In genomic region chr2:199850718-199851498, GRCh38 we compare ENCODE assay signal across 1 cellular context.
TF ChIP-seq lines count a peak whose summit lies in the region.

Gene FTCDNL1 (minus strand): TSS chr2:199851192. CDS start chr2:199848962, 2,230 bp downstream.

TF ChIP-seq in HepG2, 621 proteins besides CTCF, POLR2A, EP300 and RAD21 (continued from another document and continues in another):
- TF ChIP-seq ZNF142 (CRISPR knock-in tag; IDR thresholded peaks at IDR 0.05): no peak; the same call in 1 of the 2 replicates
- TF ChIP-seq ZNF660 (CRISPR knock-in tag; IDR thresholded peaks at IDR 0.05; ENCODE audit: borderline replicate concordance, low read depth): no peak
- TF ChIP-seq ZBTB25 (CRISPR knock-in tag; IDR thresholded peaks at IDR 0.05): no peak; the same call in 1 of the 2 replicates
- TF ChIP-seq ZNF776 (CRISPR knock-in tag; IDR thresholded peaks at IDR 0.05): peak; percentile 89; the same call in 1 of the 2 replicates
- TF ChIP-seq NBN (conservative IDR thresholded peaks at IDR 0.05): no peak
- TF ChIP-seq ZNF790 (CRISPR knock-in tag; IDR thresholded peaks at IDR 0.05; ENCODE audit: borderline replicate concordance): 0 out of 2 replicates have a peak, but pooled peaks have one; percentile 88
- peak; percentile 94 for TF ChIP-seq ZNF687 (CRISPR knock-in tag; IDR thresholded peaks at IDR 0.05)
- no peak for TF ChIP-seq POLR2AphosphoS2 (IDR thresholded peaks at IDR 0.05; ENCODE audit: low read depth, low read length)
- TF ChIP-seq, protein P1, sequence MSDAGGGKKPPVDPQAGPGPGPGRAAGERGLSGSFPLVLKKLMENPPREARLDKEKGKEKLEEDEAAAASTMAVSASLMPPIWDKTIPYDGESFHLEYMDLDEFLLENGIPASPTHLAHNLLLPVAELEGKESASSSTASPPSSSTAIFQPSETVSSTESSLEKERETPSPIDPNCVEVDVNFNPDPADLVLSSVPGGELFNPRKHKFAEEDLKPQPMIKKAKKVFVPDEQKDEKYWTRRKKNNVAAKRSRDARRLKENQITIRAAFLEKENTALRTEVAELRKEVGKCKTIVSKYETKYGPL (CRISPR knock-in tag; IDR thresholded peaks at IDR 0.05): no peak
- no peak for TF ChIP-seq ZKSCAN8 (CRISPR knock-in tag; IDR thresholded peaks at IDR 0.05; ENCODE audit: borderline replicate concordance)
- no peak for TF ChIP-seq ZSCAN20 (CRISPR knock-in tag; IDR thresholded peaks at IDR 0.05; ENCODE audit: borderline replicate concordance)
- TF ChIP-seq, protein P2, sequence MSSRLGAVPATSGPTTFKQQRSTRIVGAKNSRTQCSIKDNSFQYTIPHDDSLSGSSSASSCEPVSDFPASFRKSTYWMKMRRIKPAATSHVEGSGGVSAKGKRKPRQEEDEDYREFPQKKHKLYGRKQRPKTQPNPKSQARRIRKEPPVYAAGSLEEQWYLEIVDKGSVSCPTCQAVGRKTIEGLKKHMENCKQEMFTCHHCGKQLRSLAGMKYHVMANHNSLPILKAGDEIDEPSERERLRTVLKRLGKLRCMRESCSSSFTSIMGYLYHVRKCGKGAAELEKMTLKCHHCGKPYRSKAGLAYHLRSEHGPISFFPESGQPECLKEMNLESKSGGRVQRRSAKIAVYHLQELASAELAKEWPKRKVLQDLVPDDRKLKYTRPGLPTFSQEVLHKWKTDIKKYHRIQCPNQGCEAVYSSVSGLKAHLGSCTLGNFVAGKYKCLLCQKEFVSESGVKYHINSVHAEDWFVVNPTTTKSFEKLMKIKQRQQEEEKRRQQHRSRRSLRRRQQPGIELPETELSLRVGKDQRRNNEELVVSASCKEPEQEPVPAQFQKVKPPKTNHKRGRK (CRISPR knock-in tag; IDR thresholded peaks at IDR 0.05): no peak
- TF ChIP-seq SALL1 (CRISPR knock-in tag; IDR thresholded peaks at IDR 0.05): peak; percentile 91
- no peak; the same call in 1 of the 2 replicates for TF ChIP-seq ATF3 (CRISPR knock-in tag; IDR thresholded peaks at IDR 0.05)
- TF ChIP-seq ZNF766 (CRISPR knock-in tag; IDR thresholded peaks at IDR 0.05; ENCODE audit: borderline replicate concordance): no peak; the same call in 1 of the 2 replicates
- TF ChIP-seq ATF6 (CRISPR knock-in tag; conservative IDR thresholded peaks at IDR 0.05): no peak
- no peak for TF ChIP-seq ZNF34 (CRISPR knock-in tag; IDR thresholded peaks at IDR 0.05; ENCODE audit: borderline replicate concordance)
- peak; percentile 48; the same call in 1 of the 2 replicates for TF ChIP-seq BCL6 (CRISPR knock-in tag; IDR thresholded peaks at IDR 0.05)
- peak; percentile 83 for TF ChIP-seq ZNF883 (CRISPR knock-in tag; IDR thresholded peaks at IDR 0.05; ENCODE audit: not compliant biosample characterization)
- TF ChIP-seq ZNF460 (CRISPR knock-in tag; IDR thresholded peaks at IDR 0.05; ENCODE audit: borderline replicate concordance): no peak
- no peak for TF ChIP-seq ZC3H13 (CRISPR knock-in tag; IDR thresholded peaks at IDR 0.05)
- TF ChIP-seq FOXA1 (IDR thresholded peaks at IDR 0.05): no peak
- TF ChIP-seq FOXA1 (CRISPR knock-in tag; IDR thresholded peaks at IDR 0.05): no peak
- TF ChIP-seq NR2F1 (CRISPR knock-in tag; IDR thresholded peaks at IDR 0.05): no peak
- TF ChIP-seq, protein P3, sequence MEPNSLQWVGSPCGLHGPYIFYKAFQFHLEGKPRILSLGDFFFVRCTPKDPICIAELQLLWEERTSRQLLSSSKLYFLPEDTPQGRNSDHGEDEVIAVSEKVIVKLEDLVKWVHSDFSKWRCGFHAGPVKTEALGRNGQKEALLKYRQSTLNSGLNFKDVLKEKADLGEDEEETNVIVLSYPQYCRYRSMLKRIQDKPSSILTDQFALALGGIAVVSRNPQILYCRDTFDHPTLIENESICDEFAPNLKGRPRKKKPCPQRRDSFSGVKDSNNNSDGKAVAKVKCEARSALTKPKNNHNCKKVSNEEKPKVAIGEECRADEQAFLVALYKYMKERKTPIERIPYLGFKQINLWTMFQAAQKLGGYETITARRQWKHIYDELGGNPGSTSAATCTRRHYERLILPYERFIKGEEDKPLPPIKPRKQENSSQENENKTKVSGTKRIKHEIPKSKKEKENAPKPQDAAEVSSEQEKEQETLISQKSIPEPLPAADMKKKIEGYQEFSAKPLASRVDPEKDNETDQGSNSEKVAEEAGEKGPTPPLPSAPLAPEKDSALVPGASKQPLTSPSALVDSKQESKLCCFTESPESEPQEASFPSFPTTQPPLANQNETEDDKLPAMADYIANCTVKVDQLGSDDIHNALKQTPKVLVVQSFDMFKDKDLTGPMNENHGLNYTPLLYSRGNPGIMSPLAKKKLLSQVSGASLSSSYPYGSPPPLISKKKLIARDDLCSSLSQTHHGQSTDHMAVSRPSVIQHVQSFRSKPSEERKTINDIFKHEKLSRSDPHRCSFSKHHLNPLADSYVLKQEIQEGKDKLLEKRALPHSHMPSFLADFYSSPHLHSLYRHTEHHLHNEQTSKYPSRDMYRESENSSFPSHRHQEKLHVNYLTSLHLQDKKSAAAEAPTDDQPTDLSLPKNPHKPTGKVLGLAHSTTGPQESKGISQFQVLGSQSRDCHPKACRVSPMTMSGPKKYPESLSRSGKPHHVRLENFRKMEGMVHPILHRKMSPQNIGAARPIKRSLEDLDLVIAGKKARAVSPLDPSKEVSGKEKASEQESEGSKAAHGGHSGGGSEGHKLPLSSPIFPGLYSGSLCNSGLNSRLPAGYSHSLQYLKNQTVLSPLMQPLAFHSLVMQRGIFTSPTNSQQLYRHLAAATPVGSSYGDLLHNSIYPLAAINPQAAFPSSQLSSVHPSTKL (CRISPR knock-in tag; IDR thresholded peaks at IDR 0.05): peak; percentile 62
- peak; percentile 16 for TF ChIP-seq IRF2 (CRISPR knock-in tag; IDR thresholded peaks at IDR 0.05)
- TF ChIP-seq ZBTB3 (CRISPR knock-in tag; IDR thresholded peaks at IDR 0.05; ENCODE audit: borderline replicate concordance, low read depth): no peak
- TF ChIP-seq CENPT (CRISPR knock-in tag; IDR thresholded peaks at IDR 0.05; ENCODE audit: low read depth): peak; percentile 9; the same call in 1 of the 2 replicates
- no peak for TF ChIP-seq ZSCAN22 (CRISPR knock-in tag; IDR thresholded peaks at IDR 0.05)
- peak; percentile 68; the same call in 1 of the 2 replicates for TF ChIP-seq ZC3H4 (CRISPR knock-in tag; IDR thresholded peaks at IDR 0.05; ENCODE audit: borderline replicate concordance)
- TF ChIP-seq ZNF629 (CRISPR knock-in tag; conservative IDR thresholded peaks at IDR 0.05): no peak
- TF ChIP-seq ZNF441 (CRISPR knock-in tag; IDR thresholded peaks at IDR 0.05; ENCODE audit: borderline replicate concordance): peak; percentile 31; the same call in 1 of the 2 replicates
- peak; percentile 33; the same call in 1 of the 2 replicates for TF ChIP-seq FOXA3 (CRISPR knock-in tag; IDR thresholded peaks at IDR 0.05)
- TF ChIP-seq ZNF879 (CRISPR knock-in tag; IDR thresholded peaks at IDR 0.05): no peak
- TF ChIP-seq, protein P4, sequence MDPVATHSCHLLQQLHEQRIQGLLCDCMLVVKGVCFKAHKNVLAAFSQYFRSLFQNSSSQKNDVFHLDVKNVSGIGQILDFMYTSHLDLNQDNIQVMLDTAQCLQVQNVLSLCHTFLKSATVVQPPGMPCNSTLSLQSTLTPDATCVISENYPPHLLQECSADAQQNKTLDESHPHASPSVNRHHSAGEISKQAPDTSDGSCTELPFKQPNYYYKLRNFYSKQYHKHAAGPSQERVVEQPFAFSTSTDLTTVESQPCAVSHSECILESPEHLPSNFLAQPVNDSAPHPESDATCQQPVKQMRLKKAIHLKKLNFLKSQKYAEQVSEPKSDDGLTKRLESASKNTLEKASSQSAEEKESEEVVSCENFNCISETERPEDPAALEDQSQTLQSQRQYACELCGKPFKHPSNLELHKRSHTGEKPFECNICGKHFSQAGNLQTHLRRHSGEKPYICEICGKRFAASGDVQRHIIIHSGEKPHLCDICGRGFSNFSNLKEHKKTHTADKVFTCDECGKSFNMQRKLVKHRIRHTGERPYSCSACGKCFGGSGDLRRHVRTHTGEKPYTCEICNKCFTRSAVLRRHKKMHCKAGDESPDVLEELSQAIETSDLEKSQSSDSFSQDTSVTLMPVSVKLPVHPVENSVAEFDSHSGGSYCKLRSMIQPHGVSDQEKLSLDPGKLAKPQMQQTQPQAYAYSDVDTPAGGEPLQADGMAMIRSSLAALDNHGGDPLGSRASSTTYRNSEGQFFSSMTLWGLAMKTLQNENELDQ (CRISPR knock-in tag; IDR thresholded peaks at IDR 0.05; ENCODE audit: borderline replicate concordance): no peak
- no peak for TF ChIP-seq ZNF30 (CRISPR knock-in tag; IDR thresholded peaks at IDR 0.05)
- TF ChIP-seq NFRKB (IDR thresholded peaks at IDR 0.05): no peak
